1 cellular context compared by ENCODE assay signal in genomic region chr5:132437604-132438275, GRCh38.
TF ChIP-seq lines count a peak whose summit lies in the region.

No MANE protein-coding gene starts in this region.

TF ChIP-seq in HEK293, 187 proteins besides CTCF, POLR2A, EP300 and RAD21 (continued from another document):
- peak; percentile 39; the same call in 1 of the 2 replicates for TF ChIP-seq ZNF398 (tag by site-specific recombination; IDR thresholded peaks at IDR 0.05)
- no peak for TF ChIP-seq EGR2 (tag by site-specific recombination; IDR thresholded peaks at IDR 0.05; ENCODE audit: low read depth)
- no peak for TF ChIP-seq ZNF544 (tag by site-specific recombination; IDR thresholded peaks at IDR 0.05)
- no peak for TF ChIP-seq ZNF433 (tag by site-specific recombination; IDR thresholded peaks at IDR 0.05; ENCODE audit: low read depth)
- no peak for TF ChIP-seq ZNF366 (tag by site-specific recombination; conservative IDR thresholded peaks at IDR 0.05)
- no peak for TF ChIP-seq ZNF560 (tag by site-specific recombination; IDR thresholded peaks at IDR 0.05; ENCODE audit: borderline replicate concordance)
- TF ChIP-seq GLIS1 (tag by site-specific recombination; IDR thresholded peaks at IDR 0.05) = peak; percentile 65
- no peak for TF ChIP-seq ZNF140 (tag by site-specific recombination; IDR thresholded peaks at IDR 0.05)
- no peak for TF ChIP-seq GLI2 (tag by site-specific recombination; IDR thresholded peaks at IDR 0.05; ENCODE audit: borderline replicate concordance, low read depth)
- TF ChIP-seq ZNF211 (tag by site-specific recombination; IDR thresholded peaks at IDR 0.05; ENCODE audit: low read depth) = no peak
- TF ChIP-seq REPIN1 (tag by site-specific recombination; IDR thresholded peaks at IDR 0.05; ENCODE audit: low read depth) = no peak
- no peak for TF ChIP-seq ZNF175 (tag by site-specific recombination; IDR thresholded peaks at IDR 0.05)
